7 cellular contexts compared by ENCODE assay signal in genomic region chr12:118061876-118062791, GRCh38. TPM values are rescaled to one million over a fixed set of nuclear protein-coding genes. Genes with fewer than 3 reads are reported as not detected.
DNase-seq lines count a peak whose midpoint lies in the region; ATAC-seq and TF ChIP-seq lines count a peak whose summit lies in the region.

No MANE protein-coding gene starts in this region.

- peak overlapping the region; percentile 88 for H3K27ac Mint-ChIP-seq in activated B cell treated with CpG ODN at 0.5 μM for 24 hours

- 2% methylated on average over 41 of the region's 41 CpGs for WGBS in esophagus muscularis mucosa
- 1% methylated on average over 21 to 41 of the region's 41 CpGs for WGBS in transverse colon (ENCODE audit: low coverage in 1 of 2), 2 donors

- H3K4me3 ChIP-seq in esophagus muscularis mucosa, result peak overlapping the region; percentile 79 to 87 (median 82)
- peak overlapping the region; percentile 74 to 90 (median 80) for H3K4me3 ChIP-seq in transverse colon

- peaks cover 2% of the 10 kb centered on the region for H3K27me3 Mint-ChIP-seq in activated B cell treated with CpG ODN at 0.5 μM for 24 hours

- no peak for TF ChIP-seq POLR2A in esophagus muscularis mucosa (IDR thresholded peaks at IDR 0.05; ENCODE audit: low read depth)
- TF ChIP-seq POLR2A in transverse colon (IDR thresholded peaks at IDR 0.05), result peak; percentile 54

- ATAC-seq in activated B cell treated with CpG ODN at 0.5 μM for 24 hours (ENCODE audit: low read depth), result no peak

- H3K36me3 ChIP-seq in ES-I3 (ENCODE audit: insufficient read depth, low read length) (no peaks in the 10 kb centered on the region; the same call in 1 of the 2 replicates), esophagus muscularis mucosa (no peaks in the 10 kb centered on the region), transverse colon (no peaks in the 10 kb centered on the region)

- DNase-seq in KBM-7 (peak; percentile 62), activated B cell treated with CpG ODN at 0.5 μM for 24 hours (peak; percentile 20), esophagus muscularis mucosa (ENCODE audit: extremely low spot score) (peak; percentile 91), mucosa of gallbladder (ENCODE audit: low spot score) (peak; percentile 22), transverse colon (peak; percentile 55), NAMALWA (ENCODE audit: low spot score) (no peak)

- POLR2A ChIA-PET in activated B cell treated with CpG ODN at 0.5 μM for 24 hours (lab: Charles Lee), result interaction anchor here (0.5 to 2.9 kb wide), 9 partner anchors 25 to 314 kb away, joined by 3 to 10 read pairs (median 4); partner anchors contain the start of genes PEBP1 and SUDS3

- no peaks in the 10 kb centered on the region for H3K9me3 ChIP-seq in ES-I3 (ENCODE audit: control insufficient read depth, insufficient read depth, low read length)
- no peaks in the 10 kb centered on the region for H3K9me3 ChIP-seq in esophagus muscularis mucosa
- H3K9me3 ChIP-seq in transverse colon, result no peaks in the 10 kb centered on the region

- H3K36me3 Mint-ChIP-seq in activated B cell treated with CpG ODN at 0.5 μM for 24 hours (ENCODE audit: low read depth), result peaks cover 2% of the 10 kb centered on the region

- TF ChIP-seq CTCF in activated B cell treated with CpG ODN at 0.5 μM for 24 hours (IDR thresholded peaks at IDR 0.05) (no peak), esophagus muscularis mucosa (IDR thresholded peaks at IDR 0.05) (no peak), transverse colon (IDR thresholded peaks at IDR 0.05) (no peak)

- peak overlapping the region; percentile 97 for H3K9ac ChIP-seq in ES-I3 (ENCODE audit: low read depth, low read length)

- intact Hi-C loops in activated B cell treated with CpG ODN at 0.5 μM for 24 hours (cut with micrococcal nuclease), result loop anchor here (1.0 to 5.0 kb wide), 5 partner anchors 27 to 315 kb away; partner anchors contain the start of genes RFC5, SUDS3 and VSIG10
- intact Hi-C loops in esophagus muscularis mucosa (cut with DNase I), result loop anchor here (2.0 to 5.0 kb wide), 3 partner anchors 41 to 310 kb away; partner anchors contain the start of genes PEBP1 and TAOK3
- intact Hi-C loops in transverse colon (cut with DNase I; ENCODE audit: low total_unique reads), result no loop called here

- in situ Hi-C loops in KBM-7 (cut with MboI; ENCODE audit: low pct_unique_long_range_greater_than_20kb, low sequenced_read_pairs) (no loop called here), transverse colon (cut with MboI; ENCODE audit: low pct_ligation_motif_present in 1 of 4, low pct_unique_long_range_greater_than_20kb in 1 of 4, low sequenced_read_pairs in 3 of 4) (no loop called here)

- peaks cover 44% of the 10 kb centered on the region for H3K4me1 Mint-ChIP-seq in activated B cell treated with CpG ODN at 0.5 μM for 24 hours

- H3K4me3 Mint-ChIP-seq in activated B cell treated with CpG ODN at 0.5 μM for 24 hours, result peak overlapping the region; percentile 86

- H3K4me1 ChIP-seq in ES-I3 (ENCODE audit: insufficient read depth, low read length), result peaks cover 8% of the 10 kb centered on the region
- H3K4me1 ChIP-seq in esophagus muscularis mucosa, result peaks cover 14 to 51% (median 38%) of the 10 kb centered on the region in 4 donors
- H3K4me1 ChIP-seq in transverse colon, result peaks cover 4 to 56% (median 36%) of the 10 kb centered on the region in 4 donors

- TF ChIP-seq EP300 in esophagus muscularis mucosa (IDR thresholded peaks at IDR 0.05) (no peak), transverse colon (IDR thresholded peaks at IDR 0.05; ENCODE audit: low read depth) (no peak)

- no peaks in the 10 kb centered on the region for H3K9me3 Mint-ChIP-seq in activated B cell treated with CpG ODN at 0.5 μM for 24 hours

- H3K27ac ChIP-seq in esophagus muscularis mucosa (replicated peaks in 1 of 4) (peak overlapping the region; percentile 96 to 97 (median 96)), transverse colon (peak overlapping the region; percentile 97 to 99 (median 98))

- H3K27me3 ChIP-seq in esophagus muscularis mucosa, result no peaks in the 10 kb centered on the region
- no peaks in the 10 kb centered on the region for H3K27me3 ChIP-seq in transverse colon

- CTCF ChIA-PET in activated B cell treated with CpG ODN at 0.5 μM for 24 hours (lab: Charles Lee), result no interaction called here

RNA-seq across cellular contexts. Expression of gene WSB2, which starts 1.2 kb away (rescaled TPM):
- total RNA-seq in activated B cell treated with CpG ODN at 0.5 μM for 24 hours (28.4 and 29.2 TPM in 2 replicates), esophagus muscularis mucosa (10 to 100 TPM; 68.5 to 87.7 (median 81.7) TPM), mucosa of gallbladder (72.3 TPM), transverse colon (100 to 1,000 TPM; 110 to 193 (median 130) TPM)

RNA-seq across cellular contexts. Expression of gene VSIG10, which starts 41.7 kb away (rescaled TPM):
- total RNA-seq in activated B cell treated with CpG ODN at 0.5 μM for 24 hours, result 1.6 and 2.4 TPM in 2 replicates
- 10 to 100 TPM; 14.1 to 71.7 (median 22.0) TPM for total RNA-seq in esophagus muscularis mucosa
- 48.9 TPM for total RNA-seq in mucosa of gallbladder
- 100 to 1,000 TPM; 122 to 207 (median 155) TPM for total RNA-seq in transverse colon

RNA-seq across cellular contexts. Expression of gene RFC5, which starts 45.6 kb away (rescaled TPM):
- total RNA-seq in activated B cell treated with CpG ODN at 0.5 μM for 24 hours (17.5 and 20.1 TPM in 2 replicates), esophagus muscularis mucosa (10 to 100 TPM in 2 of 4 donors, 1 to 10 TPM in 2; 8.7 to 11.3 (median 10.0) TPM), mucosa of gallbladder (13.4 TPM), transverse colon (1 to 10 TPM in 3 of 4 donors, not detected in 1; 4.9 to 8.7 (median 7.6) TPM)
